Comparison of ENCODE assay signal across 26 cellular contexts in genomic region chr4:12844111-12844510, GRCh38.
"Had no signal": no experiment of that assay in that cellular context is flagged by ENCODE, and none has a peak within 500 bp of the region (broad histone marks: within the 10 kb centered on the region; RNA-seq: fewer than 3 reads in every experiment).

No MANE protein-coding gene starts in this region.

- H3K9me3 ChIP-seq: esophagus squamous epithelium, heart right ventricle, right atrium auricular region, spleen, tibial nerve had no signal

- H2AFZ ChIP-seq: parathyroid adenoma had no signal

- H3K27me3 ChIP-seq: right atrium auricular region, tibial nerve had no signal

- H3K9ac ChIP-seq: parathyroid adenoma had no signal

- H3K36me3 ChIP-seq: esophagus squamous epithelium, heart right ventricle, right atrium auricular region, spleen, tibial nerve had no signal

- DNase-seq: activated CD4-positive, alpha-beta T cell treated with anti-CD3 and anti-CD28 coated beads for 4 hours; activated CD4-positive, alpha-beta T cell treated with anti-CD3 and anti-CD28 coated beads, Interleukin-2, amount 50 U/mL, for 4 hours; activated naive CD4-positive, alpha-beta T cell; activated T-cell treated with anti-CD3 and anti-CD28 coated beads for 4 hours; activated T-cell treated with anti-CD3 and anti-CD28 coated beads, Interleukin-2, amount 50 U/mL, for 72 hours; anterior cingulate cortex; caudate nucleus; esophagus squamous epithelium; foreskin melanocyte; heart right ventricle; kidney glomerular epithelial cell; midbrain; naive thymus-derived CD4-positive, alpha-beta T cell; nucleus accumbens; spleen; stimulated activated naive CD4-positive, alpha-beta T cell treated with Interleukin-2 at 50 U/mL for 16 hours had no signal

- H3K36me3 Mint-ChIP-seq: activated naive CD4-positive, alpha-beta T cell treated with anti-CD3 and anti-CD28 coated beads, Interleukin-2, amount 50 U/mL, for 72 hours; brain; naive thymus-derived CD4-positive, alpha-beta T cell had no signal

- H3K4me3 ChIP-seq: esophagus squamous epithelium, heart right ventricle, lung, right atrium auricular region, spleen, tibial nerve had no signal

- H3K4me3 Mint-ChIP-seq: activated T-cell treated with anti-CD3 and anti-CD28 coated beads, Interleukin-2, amount 50 U/mL, for 72 hours; brain; dendritic cell treated with granulocyte-macrophage colony-stimulating factor and Interleukin-4, amounts not matched to agents 40 ng/mL and 50 ng/mL, for 4 days; naive thymus-derived CD4-positive, alpha-beta T cell; neural crest cell had no signal

- H3K27ac Mint-ChIP-seq: activated naive CD4-positive, alpha-beta T cell treated with anti-CD3 and anti-CD28 coated beads, Interleukin-2, amount 50 U/mL, for 72 hours; activated T-cell treated with anti-CD3 and anti-CD28 coated beads, Interleukin-2, amount 50 U/mL, for 72 hours; brain; dendritic cell treated with granulocyte-macrophage colony-stimulating factor and Interleukin-4, amounts not matched to agents 40 ng/mL and 50 ng/mL, for 4 days; naive thymus-derived CD4-positive, alpha-beta T cell had no signal

- ATAC-seq: activated naive CD4-positive, alpha-beta T cell treated with anti-CD3 and anti-CD28 coated beads, Interleukin-2, amount 50 U/mL, for 72 hours; activated T-cell treated with anti-CD3 and anti-CD28 coated beads, Interleukin-2, amount 50 U/mL, for 72 hours; heart right ventricle; left lobe of liver; naive thymus-derived CD4-positive, alpha-beta T cell had no signal

- H3K27me3 Mint-ChIP-seq: dendritic cell treated with granulocyte-macrophage colony-stimulating factor and Interleukin-4, amounts not matched to agents 40 ng/mL and 50 ng/mL, for 4 days had no signal

- H3K27ac ChIP-seq: epithelial cell of prostate, esophagus squamous epithelium, heart right ventricle, parathyroid adenoma, right atrium auricular region, spleen, tibial nerve had no signal

- H3K4me1 ChIP-seq: esophagus squamous epithelium, heart right ventricle, parathyroid adenoma, right atrium auricular region, spleen, tibial nerve had no signal

- H3K4me1 Mint-ChIP-seq: brain; naive thymus-derived CD4-positive, alpha-beta T cell; neural crest cell had no signal

- H3K9me3 Mint-ChIP-seq: brain; dendritic cell treated with granulocyte-macrophage colony-stimulating factor and Interleukin-4, amounts not matched to agents 40 ng/mL and 50 ng/mL, for 4 days; neural crest cell had no signal
